8 cellular contexts compared by ENCODE assay signal in the genomic region with DNA sequence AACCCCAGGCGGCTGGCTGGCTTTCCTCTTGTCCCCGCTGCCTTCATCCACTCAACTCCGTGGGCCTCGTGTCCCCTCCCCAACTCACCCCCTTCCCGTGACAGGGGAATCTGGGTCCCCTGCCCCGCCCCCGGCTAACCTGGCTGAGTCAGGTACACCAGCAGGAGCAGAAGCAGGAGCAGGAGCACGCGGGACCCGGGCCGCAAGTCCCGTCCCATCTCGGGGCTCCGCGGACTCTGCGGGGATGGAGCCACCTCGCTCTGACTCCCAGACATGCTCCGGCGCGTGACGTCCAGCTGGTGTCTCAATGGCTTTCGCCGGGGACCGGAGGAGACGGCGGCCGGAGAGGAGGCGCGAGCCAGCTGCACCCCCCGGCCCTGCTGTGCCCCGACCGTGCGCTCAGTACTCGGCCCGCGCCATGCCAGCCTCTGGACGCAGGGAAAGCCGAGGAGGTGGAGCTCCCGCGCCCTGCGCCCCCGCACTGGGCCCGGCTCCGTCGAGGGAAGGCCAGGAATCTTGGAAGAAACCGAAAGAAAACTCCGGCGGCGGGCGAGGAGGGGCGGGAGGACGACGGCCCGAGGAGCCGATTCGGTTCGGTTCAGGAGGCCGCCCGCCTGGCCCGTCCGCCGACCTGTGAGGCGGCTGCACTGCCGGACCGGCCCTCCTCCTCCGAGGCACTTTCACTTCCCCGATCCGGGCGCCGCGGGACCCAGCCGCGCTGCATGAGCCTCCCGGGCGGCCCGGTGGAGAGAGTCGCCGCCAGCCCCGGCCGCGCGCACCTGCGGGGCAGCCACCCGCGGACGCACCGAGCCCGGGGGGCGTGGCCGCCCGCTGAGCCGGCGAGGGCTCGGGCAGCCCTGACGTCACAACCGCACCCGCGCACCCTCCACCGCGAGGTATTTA. TPM values are rescaled to one million over a fixed set of nuclear protein-coding genes. Genes with fewer than 3 reads are reported as not detected.
DNase-seq lines count a peak whose midpoint lies in the region; ATAC-seq and TF ChIP-seq lines count a peak whose summit lies in the region.

A gene with protein sequence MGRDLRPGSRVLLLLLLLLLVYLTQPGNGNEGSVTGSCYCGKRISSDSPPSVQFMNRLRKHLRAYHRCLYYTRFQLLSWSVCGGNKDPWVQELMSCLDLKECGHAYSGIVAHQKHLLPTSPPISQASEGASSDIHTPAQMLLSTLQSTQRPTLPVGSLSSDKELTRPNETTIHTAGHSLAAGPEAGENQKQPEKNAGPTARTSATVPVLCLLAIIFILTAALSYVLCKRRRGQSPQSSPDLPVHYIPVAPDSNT (minus strand): TSS at position 807 of the 903 bp plus-strand sequence. CDS start 589 bp downstream, at position 218.
A gene with protein sequence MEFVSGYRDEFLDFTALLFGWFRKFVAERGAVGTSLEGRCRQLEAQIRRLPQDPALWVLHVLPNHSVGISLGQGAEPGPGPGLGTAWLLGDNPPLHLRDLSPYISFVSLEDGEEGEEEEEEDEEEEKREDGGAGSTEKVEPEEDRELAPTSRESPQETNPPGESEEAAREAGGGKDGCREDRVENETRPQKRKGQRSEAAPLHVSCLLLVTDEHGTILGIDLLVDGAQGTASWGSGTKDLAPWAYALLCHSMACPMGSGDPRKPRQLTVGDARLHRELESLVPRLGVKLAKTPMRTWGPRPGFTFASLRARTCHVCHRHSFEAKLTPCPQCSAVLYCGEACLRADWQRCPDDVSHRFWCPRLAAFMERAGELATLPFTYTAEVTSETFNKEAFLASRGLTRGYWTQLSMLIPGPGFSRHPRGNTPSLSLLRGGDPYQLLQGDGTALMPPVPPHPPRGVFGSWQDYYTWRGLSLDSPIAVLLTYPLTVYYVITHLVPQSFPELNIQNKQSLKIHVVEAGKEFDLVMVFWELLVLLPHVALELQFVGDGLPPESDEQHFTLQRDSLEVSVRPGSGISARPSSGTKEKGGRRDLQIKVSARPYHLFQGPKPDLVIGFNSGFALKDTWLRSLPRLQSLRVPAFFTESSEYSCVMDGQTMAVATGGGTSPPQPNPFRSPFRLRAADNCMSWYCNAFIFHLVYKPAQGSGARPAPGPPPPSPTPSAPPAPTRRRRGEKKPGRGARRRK (plus strand): TSS at position 712 of the 903 bp plus-strand sequence. CDS start 716 bp downstream, outside the sequence.

- H3K4me1 Mint-ChIP-seq in activated B cell treated with CpG ODN at 0.5 μM for 24 hours: peaks cover 34% of the 10 kb centered on the region

- peak within 1 kb of the TSS; percentile 61 for H3K27ac ChIP-seq in colonic mucosa

- no peaks in the 10 kb centered on the region for H3K36me3 ChIP-seq in colonic mucosa

- peak within 1 kb of the TSS; percentile 82 to 86 for H3K9ac ChIP-seq in colonic mucosa (ENCODE audit: low read depth in 2 of 2, low read length in 2 of 2)

- peak within 1 kb of the TSS; percentile 76 for H3K27ac Mint-ChIP-seq in activated B cell treated with CpG ODN at 0.5 μM for 24 hours

- H3K9me3 Mint-ChIP-seq in activated B cell treated with CpG ODN at 0.5 μM for 24 hours: no peaks in the 10 kb centered on the region

- H3K27me3 ChIP-seq in colonic mucosa: no peaks in the 10 kb centered on the region

- DNase-seq in D341Med (ENCODE audit: low spot score) (peak; percentile 66), HK-2 (ENCODE audit: unreplicated experiment) (peak; percentile 39), activated B cell treated with CpG ODN at 0.5 μM for 24 hours (peak; percentile 76), colonic mucosa (peak; percentile 77), left lobe of liver (ENCODE audit: low spot score) (peak; percentile 72), NCI-H524 treated with DMSO at 0.1 percent for 48 hours (lab: John Stamatoyannopoulos, UW) (no peak)
- peak; percentile 46 for DNase-seq in stimulated activated CD4-positive, alpha-beta T cell treated with anti-CD3 and anti-CD28 coated beads, Interleukin-4, amount 100 ng/mL, for 24 hours

- H3K4me3 Mint-ChIP-seq in activated B cell treated with CpG ODN at 0.5 μM for 24 hours: peak within 1 kb of the TSS; percentile 83

- H3K27me3 Mint-ChIP-seq in activated B cell treated with CpG ODN at 0.5 μM for 24 hours: no peaks in the 10 kb centered on the region

- ATAC-seq in activated B cell treated with CpG ODN at 0.5 μM for 24 hours (ENCODE audit: low read depth): peak; percentile 87
- ATAC-seq in left lobe of liver: peak; percentile 81
- no peak for ATAC-seq in HG03135 (IDR thresholded peaks at IDR 0.05; ENCODE audit: unreplicated experiment)

- H3K4me3 ChIP-seq in colonic mucosa: peak within 1 kb of the TSS; percentile 89

- TF ChIP-seq CTCF in activated B cell treated with CpG ODN at 0.5 μM for 24 hours (IDR thresholded peaks at IDR 0.05) (no peak), colonic mucosa (IDR thresholded peaks at IDR 0.05) (no peak)

- peaks cover 3% of the 10 kb centered on the region for H3K36me3 Mint-ChIP-seq in activated B cell treated with CpG ODN at 0.5 μM for 24 hours (ENCODE audit: low read depth)

- intact Hi-C loops in activated B cell treated with CpG ODN at 0.5 μM for 24 hours (cut with micrococcal nuclease): no loop called here
- intact Hi-C loops in colonic mucosa (cut with DNase I): no loop called here

- POLR2A ChIA-PET in activated B cell treated with CpG ODN at 0.5 μM for 24 hours (lab: Charles Lee): interaction anchor here (1.3 kb wide), 1 partner anchor 51 kb away, joined by 3 read pairs; no protein-coding TSS in a partner anchor

- CTCF ChIA-PET in activated B cell treated with CpG ODN at 0.5 μM for 24 hours (lab: Charles Lee): interaction anchor here (1.4 kb wide), 1 partner anchor 50 kb away, joined by 10 read pairs; a partner anchor contains a TSS

- H3K9me3 ChIP-seq in colonic mucosa: no peaks in the 10 kb centered on the region

- no peaks in the 10 kb centered on the region for H3K4me1 ChIP-seq in colonic mucosa

RNA-seq across cellular contexts. Expression of the first gene that starts in this region (rescaled TPM):
- total RNA-seq in activated B cell treated with CpG ODN at 0.5 μM for 24 hours: 3.0 and 3.5 TPM in 2 replicates
- total RNA-seq in colonic mucosa: 10 to 100 TPM; 41.8 to 44.1 TPM
- total RNA-seq in left lobe of liver: 14.5 TPM

RNA-seq across cellular contexts. Expression of the second gene that starts in this region (rescaled TPM):
- 0.15 and 0.31 TPM in 2 replicates for total RNA-seq in activated B cell treated with CpG ODN at 0.5 μM for 24 hours
- total RNA-seq in colonic mucosa: 1 to 10 TPM in 1 of 2 donors, under 1 TPM in 1; 0.89 to 1.2 TPM
- total RNA-seq in left lobe of liver: 0.63 TPM
